ENCODE assay signal across 9 cellular contexts in genomic region chr4:57426779-57427395, GRCh38.
A peak's percentile ranks its signal among the peaks of the same experiment; 100 is the strongest.
DNase-seq lines count a peak whose midpoint lies in the region; ATAC-seq, FAIRE-seq and TF ChIP-seq lines count a peak whose summit lies in the region.
"Had no signal": no experiment of that assay in that cellular context is flagged by ENCODE, and none has a peak within 500 bp of the region (broad histone marks: within the 10 kb centered on the region; RNA-seq: fewer than 3 reads in every experiment).

No MANE protein-coding gene starts in this region.

- H3K4me1 ChIP-seq in KMS-11 (ENCODE audit: low read depth, poor library complexity, severe bottlenecking): no peaks in the 10 kb centered on the region
- peaks cover 12% of the 10 kb centered on the region for H3K4me1 ChIP-seq in HepG2 (ENCODE audit: insufficient read depth, low read length)

- no peaks in the 10 kb centered on the region for H3K9me3 ChIP-seq in HepG2 (ENCODE audit: low read length)

- DNase-seq in NCI-H748 (lab: John Stamatoyannopoulos, UW; ENCODE audit: unreplicated experiment) (peak; percentile 59), NCI-H748 treated with DMSO at 0.1 percent for 48 hours (lab: John Stamatoyannopoulos, UW) (no peak), RWPE1 (ENCODE audit: low spot score) (peak; percentile 75), choroid plexus epithelial cell (ENCODE audit: low read depth) (peak; percentile 86), HepG2 (ENCODE audit: low spot score) (peak; percentile 35), stromal cell of bone marrow (ENCODE audit: low read depth) (peak; percentile 48)

- 0% methylated on average over 10 of the region's 11 CpGs for WGBS in HepG2 (ENCODE audit: low lambda C conversion rate)

- intact Hi-C loops in HepG2 (cut with micrococcal nuclease; ENCODE audit: unreplicated experiment): no loop called here

- H3K27ac ChIP-seq in KMS-11: no peak overlapping the region
- no peak overlapping the region for H3K27ac ChIP-seq in RWPE1
- H3K27ac ChIP-seq in HepG2 (ENCODE audit: extremely low read length, insufficient read depth, low read length): no peak overlapping the region
- H3K27ac ChIP-seq: epithelial cell of prostate had no signal

- POLR2A ChIA-PET in RWPE1 (lab: Yijun Ruan, JAX; ENCODE audit: low non-redundant PET): no interaction called here
- POLR2A ChIA-PET in HepG2 (lab: Yijun Ruan, JAX): no interaction called here

- H3K9ac ChIP-seq in KMS-11 (no peak overlapping the region), HepG2 (ENCODE audit: insufficient read depth, low read depth, low read length) (no peak overlapping the region)

- H3K4me3 ChIP-seq in KMS-11 (IDR thresholded peaks at IDR 0.05; ENCODE audit: insufficient read depth, low read depth, low read length): no peak overlapping the region
- no peak overlapping the region for H3K4me3 ChIP-seq in choroid plexus epithelial cell (ENCODE audit: low read depth, low read length)
- no peak overlapping the region for H3K4me3 ChIP-seq in HepG2 (replicated peaks in 1 of 3; ENCODE audit: insufficient read depth in 1 of 3, low read depth in 2 of 3, low read length in 3 of 3)

- TF ChIP-seq EP300 in HepG2 (IDR thresholded peaks at IDR 0.05; ENCODE audit: low read depth in 2 of 2, low read length in 2 of 2) (no peak), HepG2 (CRISPR knock-in tag; IDR thresholded peaks at IDR 0.05; ENCODE audit: borderline replicate concordance) (no peak)

- FAIRE-seq in HepG2 (lab: Jason Lieb, UNC): no peak

- H3K27me3 ChIP-seq in KMS-11 (ENCODE audit: insufficient read depth, low read depth) (no peaks in the 10 kb centered on the region), HepG2 (ENCODE audit: control insufficient read depth in 1 of 2, insufficient read depth in 2 of 2, low read length in 2 of 2) (no peaks in the 10 kb centered on the region)

- ATAC-seq in GM21529 (IDR thresholded peaks at IDR 0.05; ENCODE audit: unreplicated experiment) (peak; percentile 84), HepG2 (peak; percentile 87)

- H4K20me1 ChIP-seq in KMS-11 (ENCODE audit: insufficient read depth) (no peaks in the 10 kb centered on the region), HepG2 (ENCODE audit: insufficient read depth, low read length) (no peaks in the 10 kb centered on the region)

- in situ Hi-C loops in HepG2 (cut with HindIII; ENCODE audit: extremely low pct_ligation_motif_present, low pct_unique_long_range_greater_than_20kb): no loop called here

- H3K4me2 ChIP-seq in KMS-11: no peak overlapping the region
- H3K4me2 ChIP-seq in HepG2 (ENCODE audit: low read depth, low read length): no peak overlapping the region

- peak; percentile 92 for TF ChIP-seq CTCF in KMS-11 (conservative IDR thresholded peaks at IDR 0.05; ENCODE audit: low read depth, low read length)
- peak; percentile 85 for TF ChIP-seq CTCF in RWPE1 (conservative IDR thresholded peaks at IDR 0.05; ENCODE audit: low read depth)
- peak; percentile 90 for TF ChIP-seq CTCF in choroid plexus epithelial cell (conservative IDR thresholded peaks at IDR 0.05; ENCODE audit: low read depth, low read length)
- peak; percentile 88 for TF ChIP-seq CTCF in HepG2 (CRISPR knock-in tag; IDR thresholded peaks at IDR 0.05)

- H2AFZ ChIP-seq in KMS-11 (ENCODE audit: low read depth): no peak overlapping the region
- no peak overlapping the region for H2AFZ ChIP-seq in HepG2 (ENCODE audit: low read length)

- no peaks in the 10 kb centered on the region for H3K36me3 ChIP-seq in KMS-11 (ENCODE audit: insufficient read depth)
- H3K36me3 ChIP-seq in HepG2 (replicated peaks in 1 of 2; ENCODE audit: control insufficient read depth in 1 of 2, insufficient read depth in 2 of 2, low read length in 2 of 2): no peaks in the 10 kb centered on the region

- no TSS peak for BruUV-seq in HepG2 (replicated peaks; lab: Mats Ljungman, UMichigan)

- TF ChIP-seq POLR2A in HepG2 (IDR thresholded peaks at IDR 0.05; ENCODE audit: insufficient read depth in 1 of 2, low read depth in 2 of 2, low read length in 2 of 2): no peak

- TF ChIP-seq RAD21 in HepG2 (CRISPR knock-in tag; IDR thresholded peaks at IDR 0.05): peak; percentile 61

- H3K79me2 ChIP-seq in KMS-11 (ENCODE audit: insufficient read depth, low read depth) (no peaks in the 10 kb centered on the region), HepG2 (ENCODE audit: insufficient read depth, low read length) (no peaks in the 10 kb centered on the region)

- CTCF ChIA-PET in RWPE1 (lab: Yijun Ruan, JAX) (interaction anchor here (0.5 to 3.8 kb wide), 22 partner anchors 10 to 1951 kb away, joined by 3 to 27 read pairs (median 4); no protein-coding TSS in a partner anchor), HepG2 (lab: Yijun Ruan, JAX; ENCODE audit: low intra/inter-chr PET ratio, low total read pairs) (no interaction called here)

TF ChIP-seq in HepG2, 621 proteins besides CTCF, POLR2A, EP300 and RAD21 (continues in another document):
- TF ChIP-seq CBX1 (IDR thresholded peaks at IDR 0.05; ENCODE audit: low read depth) (no peak), ZFX (CRISPR knock-in tag; IDR thresholded peaks at IDR 0.05; ENCODE audit: low read depth) (no peak), ZNF572 (CRISPR knock-in tag; IDR thresholded peaks at IDR 0.05) (no peak), E2F5 (CRISPR knock-in tag; conservative IDR thresholded peaks at IDR 0.05) (no peak), ONECUT2 (CRISPR knock-in tag; IDR thresholded peaks at IDR 0.05) (no peak), SMC3 (IDR thresholded peaks at IDR 0.05; ENCODE audit: low read length) (peak; percentile 69), BRCA1 (CRISPR knock-in tag; IDR thresholded peaks at IDR 0.05) (no peak), ZNF720 (CRISPR knock-in tag; IDR thresholded peaks at IDR 0.05) (no peak), HNRNPL (IDR thresholded peaks at IDR 0.05; ENCODE audit: low read depth, low read length) (no peak), FOSL1 (CRISPR knock-in tag; IDR thresholded peaks at IDR 0.05; ENCODE audit: borderline replicate concordance) (no peak), KLF9 (CRISPR knock-in tag; IDR thresholded peaks at IDR 0.05; ENCODE audit: low read depth) (no peak), STAG1 (CRISPR knock-in tag; IDR thresholded peaks at IDR 0.05) (peak; percentile 80), ZNF800 (CRISPR knock-in tag; IDR thresholded peaks at IDR 0.05) (no peak), XRCC5 (optimal IDR thresholded peaks at IDR 0.05; ENCODE audit: low read length) (peak; percentile 66)
